1 cellular context compared by ENCODE assay signal in the genomic region with DNA sequence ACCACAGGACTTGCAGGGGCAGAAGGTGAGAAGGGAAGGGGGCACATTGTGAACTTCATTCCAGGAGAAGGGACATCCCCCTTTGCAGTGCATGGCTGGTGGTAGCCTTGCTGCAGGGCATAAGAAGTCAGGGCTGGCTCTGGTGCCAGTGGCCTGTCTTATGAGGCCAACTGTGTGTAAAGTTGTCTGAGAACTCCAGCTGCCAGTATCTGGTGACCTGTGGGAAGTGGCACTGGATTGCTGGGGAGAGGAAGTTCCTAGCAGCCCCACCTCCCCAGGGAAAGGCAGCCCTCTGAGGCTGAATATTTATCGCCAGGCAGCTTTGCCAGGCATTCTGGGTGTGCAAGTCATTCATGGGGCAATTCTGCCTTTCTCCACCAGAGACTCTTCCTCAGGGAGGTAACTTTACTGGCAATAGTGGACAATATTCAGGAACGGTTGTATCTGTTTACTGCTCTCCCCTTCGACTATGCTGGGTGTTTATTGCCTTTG.
TF ChIP-seq lines count a peak whose summit lies in the region.

No MANE protein-coding gene starts in this region.

TF ChIP-seq in H1, 55 proteins besides CTCF, POLR2A, EP300 and RAD21:
- no peak for TF ChIP-seq ASH2L (IDR thresholded peaks at IDR 0.05; ENCODE audit: low read length)
- TF ChIP-seq SP1 (IDR thresholded peaks at IDR 0.05; ENCODE audit: low read depth, low read length): no peak
- TF ChIP-seq HDAC2 (IDR thresholded peaks at IDR 0.05; ENCODE audit: borderline replicate concordance in 1 of 2, low read depth in 2 of 2, low read length in 2 of 2): no peak
- TF ChIP-seq CBX8 (IDR thresholded peaks at IDR 0.05; ENCODE audit: borderline replicate concordance, low read depth, low read length): no peak
- TF ChIP-seq ZNF274 (IDR thresholded peaks at IDR 0.05; ENCODE audit: borderline replicate concordance, extremely low read depth, low read length): no peak
- no peak for TF ChIP-seq SUZ12 (IDR thresholded peaks at IDR 0.05; ENCODE audit: low read length)
- TF ChIP-seq CEBPB (IDR thresholded peaks at IDR 0.05; ENCODE audit: low read depth, low read length): no peak
- no peak for TF ChIP-seq MAFK (IDR thresholded peaks at IDR 0.05; ENCODE audit: low read depth, low read length)
- no peak for TF ChIP-seq SRF (IDR thresholded peaks at IDR 0.05; ENCODE audit: low read depth, low read length)
- no peak for TF ChIP-seq SIRT6 (IDR thresholded peaks at IDR 0.05; ENCODE audit: low read length)
- TF ChIP-seq TAF7 (optimal IDR thresholded peaks at IDR 0.05; ENCODE audit: borderline replicate concordance, low read depth, low read length): no peak
- no peak for TF ChIP-seq RNF2 (IDR thresholded peaks at IDR 0.05; ENCODE audit: borderline replicate concordance, low read depth, low read length, missing control alignments, poor library complexity, severe bottlenecking)
- TF ChIP-seq KDM1A (IDR thresholded peaks at IDR 0.05; ENCODE audit: borderline replicate concordance, low read length): no peak
